ENCODE assay signal across 27 cellular contexts in the genomic region with DNA sequence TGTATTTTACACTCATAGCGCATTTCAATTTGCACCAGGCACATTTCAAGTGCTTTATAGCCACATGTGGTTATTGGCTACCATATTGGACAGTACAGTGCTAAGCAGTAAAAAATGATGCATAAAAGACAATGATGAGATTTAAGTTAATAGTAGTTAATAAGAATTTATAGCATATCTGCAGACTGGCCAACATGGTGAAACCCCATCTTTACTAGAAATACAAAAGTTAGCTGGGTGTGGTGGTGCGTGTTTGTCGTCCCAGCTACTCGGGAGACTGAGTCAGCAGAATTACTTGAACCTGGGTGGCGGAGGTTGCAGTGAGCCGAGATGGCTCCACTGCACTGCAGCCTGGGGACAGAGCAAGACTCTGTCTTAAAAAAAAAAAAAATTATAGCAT. TPM values are rescaled to one million over a fixed set of nuclear protein-coding genes. Genes with fewer than 3 reads are reported as not detected.
DNase-seq lines count a peak whose midpoint lies in the region; ATAC-seq, FAIRE-seq and TF ChIP-seq lines count a peak whose summit lies in the region.
"Had no signal": no experiment of that assay in that cellular context is flagged by ENCODE, and none has a peak within 500 bp of the region (broad histone marks: within the 10 kb centered on the region; RNA-seq: fewer than 3 reads in every experiment).

No MANE protein-coding gene starts in this region.

- peak overlapping the region in 1 of 7 donors; percentile 54 for H3K27ac Mint-ChIP-seq in CD4-positive, alpha-beta memory T cell
- H3K27ac Mint-ChIP-seq in immature natural killer cell (no peak overlapping the region), endothelial cell (ENCODE audit: unreplicated experiment) (no peak overlapping the region)
- H3K27ac Mint-ChIP-seq: nephron progenitor cell had no signal

- no peaks in the 10 kb centered on the region for H3K9me3 Mint-ChIP-seq in CD4-positive, alpha-beta memory T cell
- H3K9me3 Mint-ChIP-seq in immature natural killer cell (no peaks in the 10 kb centered on the region), endothelial cell (ENCODE audit: unreplicated experiment) (no peaks in the 10 kb centered on the region)
- H3K9me3 Mint-ChIP-seq: nephron progenitor cell had no signal

- no peak overlapping the region for H3K27ac ChIP-seq in CD4-positive, alpha-beta memory T cell (ENCODE audit: low read depth, low read length)
- H3K27ac ChIP-seq in Panc1 (ENCODE audit: low read length) = peak overlapping the region; percentile 77; the same call in 1 of the 2 replicates
- H3K27ac ChIP-seq: coronary artery had no signal

- H3K4me1 Mint-ChIP-seq in CD4-positive, alpha-beta memory T cell = peaks cover 0 to 8% (median 7%) of the 10 kb centered on the region in 4 donors
- peaks cover 10 to 11% of the 10 kb centered on the region in 2 donors for H3K4me1 Mint-ChIP-seq in immature natural killer cell
- H3K4me1 Mint-ChIP-seq in endothelial cell (ENCODE audit: unreplicated experiment) = no peaks in the 10 kb centered on the region
- H3K4me1 Mint-ChIP-seq: nephron progenitor cell had no signal

- H3K27me3 Mint-ChIP-seq in CD4-positive, alpha-beta memory T cell = peaks cover 8 to 11% of the 10 kb centered on the region in 2 donors
- H3K27me3 Mint-ChIP-seq in immature natural killer cell (ENCODE audit: low read depth in 3 of 3) = peaks cover 2 to 4% (median 2%) of the 10 kb centered on the region in 3 donors
- H3K27me3 Mint-ChIP-seq in endothelial cell (ENCODE audit: unreplicated experiment) = peaks cover 2% of the 10 kb centered on the region

- ATAC-seq in Panc1 = no peak
- ATAC-seq: esophagus mucosa, heart left ventricle, right cardiac atrium had no signal

- no peaks in the 10 kb centered on the region for H3K9me3 ChIP-seq in CD4-positive, alpha-beta memory T cell (ENCODE audit: control insufficient read depth in 1 of 2, low read length in 2 of 2)
- no peaks in the 10 kb centered on the region for H3K9me3 ChIP-seq in Panc1 (ENCODE audit: control insufficient read depth, insufficient read depth, low read depth, low read length)
- H3K9me3 ChIP-seq: heart left ventricle had no signal

- in situ Hi-C loops in Panc1 (cut with HindIII; ENCODE audit: low pct_unique_long_range_greater_than_20kb, low sequenced_read_pairs) = no loop called here

- no TSS peak for BruUV-seq in Panc1 (replicated peaks; lab: Mats Ljungman, UMichigan)

- intact Hi-C loops in CD4-positive, alpha-beta memory T cell (cut with micrococcal nuclease) = no loop called here
- intact Hi-C loops in Panc1 (cut with micrococcal nuclease; ENCODE audit: unreplicated experiment) (no loop called here), cardiac septum (cut with DNase I) (no loop called here)

- CTCF ChIA-PET in CD4-positive, alpha-beta memory T cell (lab: Charles Lee; ENCODE audit: partially characterized antibody) = no interaction called here
- CTCF ChIA-PET in Panc1 (lab: Charles Lee) = no interaction called here

- DNase-seq in CD4-positive, alpha-beta memory T cell = no peak
- DNase-seq in GM12891 (ENCODE audit: insufficient read length, low spot score) (no peak), Panc1 (ENCODE audit: low read depth, low spot score) (no peak), immature natural killer cell (no peak), endothelial cell (ENCODE audit: low spot score) (no peak), cardiac septum (ENCODE audit: low spot score) (no peak), NCI-H2171 (lab: John Stamatoyannopoulos, UW) (no peak)
- DNase-seq: activated naive CD4-positive, alpha-beta T cell treated with anti-CD3 and anti-CD28 coated beads, Interleukin-2, amount 50 U/mL, for 16 hours; activated T-cell treated with anti-CD3 and anti-CD28 coated beads, Interleukin-2, amount 50 U/mL, for 48 hours; aorta; CD4-positive, CD25-positive, alpha-beta regulatory T cell; EL; foreskin fibroblast; heart left ventricle; NCI-H1694 treated with DMSO at 0.1 percent for 48 hours; NCI-H2171 treated with DMSO at 0.1 percent for 48 hours; NCI-H510A treated with DMSO at 0.1 percent for 48 hours; nephron progenitor cell; right cardiac atrium; stimulated activated CD4-positive, alpha-beta T cell treated with anti-CD3 and anti-CD28 coated beads, Interleukin-12 subunit alpha, Interleukin-12 subunit beta, amount 100 ng/mL, for 4 hours; stimulated activated CD4-positive, alpha-beta T cell treated with anti-CD3 and anti-CD28 coated beads, Interleukin-4, amount 100 ng/mL, for 1 hour had no signal

- no peaks in the 10 kb centered on the region for H3K36me3 ChIP-seq in CD4-positive, alpha-beta memory T cell (ENCODE audit: insufficient read depth, low read length)
- H3K36me3 ChIP-seq in Panc1 (ENCODE audit: control insufficient read depth, insufficient read depth, low read length) = no peaks in the 10 kb centered on the region
- H3K36me3 ChIP-seq: heart left ventricle had no signal

- H3K4me1 ChIP-seq in CD4-positive, alpha-beta memory T cell (ENCODE audit: insufficient read depth, low read length) = no peaks in the 10 kb centered on the region
- 0 out of 2 replicates have a peak, but pooled peaks cover 2% of the 10 kb centered on the region for H3K4me1 ChIP-seq in Panc1 (ENCODE audit: control insufficient read depth, insufficient read depth, low read length)
- H3K4me1 ChIP-seq: heart left ventricle had no signal

- H3K36me3 Mint-ChIP-seq in CD4-positive, alpha-beta memory T cell = no peaks in the 10 kb centered on the region
- H3K36me3 Mint-ChIP-seq in immature natural killer cell (no peaks in the 10 kb centered on the region), endothelial cell (ENCODE audit: low read depth, unreplicated experiment) (no peaks in the 10 kb centered on the region)
- H3K36me3 Mint-ChIP-seq: CD4-positive, CD25-positive, alpha-beta regulatory T cell had no signal

- POLR2A ChIA-PET in CD4-positive, alpha-beta memory T cell (lab: Charles Lee; ENCODE audit: partially characterized antibody) = no interaction called here
- POLR2A ChIA-PET in Panc1 (lab: Charles Lee) = interaction anchor here (0.7 kb wide), 3 partner anchors 9 to 393 kb away, joined by 3 to 5 read pairs (median 3); no protein-coding TSS in a partner anchor

- no peak overlapping the region for H3K4me3 ChIP-seq in CD4-positive, alpha-beta memory T cell (ENCODE audit: low read length in 2 of 2)
- no peak overlapping the region for H3K4me3 ChIP-seq in Panc1 (ENCODE audit: low read depth in 2 of 2, low read length in 2 of 2)
- H3K4me3 ChIP-seq: lung had no signal

- peak overlapping the region in 5 of 8 donors; percentile 66 to 76 (median 74) for H3K4me3 Mint-ChIP-seq in CD4-positive, alpha-beta memory T cell
- H3K4me3 Mint-ChIP-seq in immature natural killer cell (peak overlapping the region in 3 of 5 donors; percentile 64 to 79 (median 76)), endothelial cell (ENCODE audit: unreplicated experiment) (no peak overlapping the region)
- H3K4me3 Mint-ChIP-seq: nephron progenitor cell had no signal

- peak; percentile 20 for FAIRE-seq in GM12891 (lab: Jason Lieb, UNC)

- TF ChIP-seq CTCF in Panc1 (IDR thresholded peaks at IDR 0.05) = no peak
- no peak for TF ChIP-seq CTCF in endothelial cell (IDR thresholded peaks at IDR 0.05; ENCODE audit: unreplicated experiment)

- no peak for TF ChIP-seq POLR2A in GM12891 (IDR thresholded peaks at IDR 0.05; ENCODE audit: low read depth, low read length)

- H3K27me3 ChIP-seq in CD4-positive, alpha-beta memory T cell (ENCODE audit: insufficient read depth, low read length) = no peaks in the 10 kb centered on the region
- no peaks in the 10 kb centered on the region for H3K27me3 ChIP-seq in Panc1 (ENCODE audit: control insufficient read depth, insufficient read depth, low read length)

TF ChIP-seq in GM12891, 5 proteins besides CTCF, POLR2A, EP300 and RAD21:
- TF ChIP-seq PAX5 (IDR thresholded peaks at IDR 0.05; ENCODE audit: insufficient read depth, low read length, severe bottlenecking) (no peak), TAF1 (IDR thresholded peaks at IDR 0.05; ENCODE audit: low read depth, low read length) (no peak)

RNA-seq across cellular contexts. Expression of a gene that starts 9.7 kb away (rescaled TPM):
- not detected for total RNA-seq in CD4-positive, alpha-beta memory T cell
- not detected for polyA plus RNA-seq in CD4-positive, alpha-beta memory T cell
- polyA plus RNA-seq in GM12891 (2012; ENCODE audit: low read depth, missing spikeins) = not detected
- total RNA-seq in Panc1 (2021; ENCODE audit: unreplicated experiment) (0.18 TPM), endothelial cell (ENCODE audit: unreplicated experiment) (0.36 TPM), cardiac septum (0.13 TPM)
- not detected for polyA plus RNA-seq in Panc1 (2012; ENCODE audit: insufficient read length)
- not detected for polyA plus RNA-seq in immature natural killer cell
- total RNA-seq: activated CD8-positive, alpha-beta memory T cell treated with anti-CD3 and anti-CD28 coated beads for 36 hours; CD4-positive, CD25-positive, alpha-beta regulatory T cell; esophagus mucosa; mononuclear cell; right cardiac atrium had no signal
- polyA plus RNA-seq: aorta; CD4-positive, CD25-positive, alpha-beta regulatory T cell; right cardiac atrium; urinary bladder had no signal
